In the genomic region with DNA sequence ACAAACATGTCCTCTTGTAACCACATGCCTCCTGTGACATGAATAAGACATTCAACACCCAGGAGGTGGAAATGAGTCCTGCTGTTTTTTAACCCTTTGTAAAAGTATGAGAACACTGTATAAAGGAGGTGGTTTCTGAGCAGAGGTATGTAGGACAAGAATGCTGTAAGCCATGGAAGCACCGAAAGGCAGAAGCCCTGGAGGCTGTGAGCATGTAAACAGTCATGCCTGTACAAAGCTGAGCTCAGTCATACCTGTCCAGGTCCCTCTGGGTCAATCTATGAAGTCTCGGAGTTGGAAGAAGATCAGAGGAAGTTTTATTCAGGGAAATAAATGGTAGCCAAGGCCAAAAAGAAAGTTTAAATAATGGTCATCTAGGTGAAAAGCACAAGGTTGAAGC, we compare ENCODE assay signal across 22 cellular contexts.
"Had no signal": no experiment of that assay in that cellular context is flagged by ENCODE, and none has a peak within 500 bp of the region (broad histone marks: within the 10 kb centered on the region; RNA-seq: fewer than 3 reads in every experiment).

No MANE protein-coding gene starts in this region.

- H3K9me3 Mint-ChIP-seq: activated B cell treated with CpG ODN at 0.5 μM for 24 hours; activated naive CD4-positive, alpha-beta T cell treated with anti-CD3 and anti-CD28 coated beads, Interleukin-2, amount 10 ng/mL, durations not matched to agents 7 days and 5 days; activated naive CD8-positive, alpha-beta T cell treated with anti-CD3 and anti-CD28 coated beads, Interleukin-2, amount 50 U/mL, for 24 hours; memory B cell; stimulated activated effector memory CD8-positive, alpha-beta T cell treated with anti-CD3 and anti-CD28 coated beads, Interleukin-12 subunit alpha, Interleukin-12 subunit beta, amount 100 ng/mL, for 72 hours; stimulated activated naive CD8-positive, alpha-beta T cell treated with anti-CD3 and anti-CD28 coated beads, Interleukin-15, amount 100 ng/mL, for 72 hours had no signal

- H3K27me3 Mint-ChIP-seq: activated B cell treated with CpG ODN at 0.5 μM for 24 hours; activated CD4-positive, alpha-beta T cell treated with anti-CD3 and anti-CD28 coated beads for 36 hours; activated naive CD8-positive, alpha-beta T cell treated with anti-CD3 and anti-CD28 coated beads, Interleukin-2, amount 50 U/mL, for 24 hours; memory B cell; stimulated activated naive CD8-positive, alpha-beta T cell treated with anti-CD3 and anti-CD28 coated beads, Interleukin-15, amount 100 ng/mL, for 72 hours; T-helper 17 cell had no signal

- H3K4me3 Mint-ChIP-seq: activated B cell treated with CpG ODN at 0.5 μM for 24 hours; activated CD4-positive, alpha-beta T cell treated with anti-CD3 and anti-CD28 coated beads for 36 hours; activated naive CD4-positive, alpha-beta T cell treated with anti-CD3 and anti-CD28 coated beads, Interleukin-2, amount 10 ng/mL, durations not matched to agents 7 days and 5 days; activated naive CD8-positive, alpha-beta T cell treated with anti-CD3 and anti-CD28 coated beads, Interleukin-2, amount 50 U/mL, for 24 hours; memory B cell; stimulated activated effector memory CD8-positive, alpha-beta T cell treated with anti-CD3 and anti-CD28 coated beads, Interleukin-12 subunit alpha, Interleukin-12 subunit beta, amount 100 ng/mL, for 72 hours; stimulated activated naive CD8-positive, alpha-beta T cell treated with anti-CD3 and anti-CD28 coated beads, Interleukin-15, amount 100 ng/mL, for 72 hours; T-helper 17 cell had no signal

- H3K36me3 ChIP-seq: esophagus muscularis mucosa, gastroesophageal sphincter, uterus had no signal

- H3K27ac Mint-ChIP-seq: activated CD4-positive, alpha-beta T cell treated with anti-CD3 and anti-CD28 coated beads for 36 hours; activated naive CD4-positive, alpha-beta T cell treated with anti-CD3 and anti-CD28 coated beads, Interleukin-2, amount 10 ng/mL, durations not matched to agents 7 days and 5 days; activated naive CD8-positive, alpha-beta T cell treated with anti-CD3 and anti-CD28 coated beads, Interleukin-2, amount 50 U/mL, for 24 hours; memory B cell; stimulated activated effector memory CD8-positive, alpha-beta T cell treated with anti-CD3 and anti-CD28 coated beads, Interleukin-12 subunit alpha, Interleukin-12 subunit beta, amount 100 ng/mL, for 72 hours; stimulated activated naive CD8-positive, alpha-beta T cell treated with anti-CD3 and anti-CD28 coated beads, Interleukin-15, amount 100 ng/mL, for 72 hours had no signal

- H3K27ac ChIP-seq: esophagus muscularis mucosa, gastroesophageal sphincter, uterus had no signal

- H3K4me1 ChIP-seq: uterus had no signal

- H3K4me3 ChIP-seq: esophagus muscularis mucosa, gastroesophageal sphincter, uterus had no signal

- H3K36me3 Mint-ChIP-seq: activated naive CD4-positive, alpha-beta T cell treated with anti-CD3 and anti-CD28 coated beads, Interleukin-2, amount 10 ng/mL, durations not matched to agents 7 days and 5 days; memory B cell; stimulated activated effector memory CD8-positive, alpha-beta T cell treated with anti-CD3 and anti-CD28 coated beads, Interleukin-12 subunit alpha, Interleukin-12 subunit beta, amount 100 ng/mL, for 72 hours had no signal

- H3K27me3 ChIP-seq: esophagus muscularis mucosa, gastroesophageal sphincter, uterus had no signal

- ATAC-seq: activated CD4-positive, alpha-beta T cell treated with anti-CD3 and anti-CD28 coated beads for 36 hours; activated naive CD8-positive, alpha-beta T cell treated with anti-CD3 and anti-CD28 coated beads, Interleukin-2, amount 50 U/mL, for 24 hours; gastroesophageal sphincter; left cardiac atrium; sciatic nerve; stimulated activated effector memory CD8-positive, alpha-beta T cell treated with anti-CD3 and anti-CD28 coated beads, Interleukin-12 subunit alpha, Interleukin-12 subunit beta, amount 100 ng/mL, for 72 hours; stimulated activated naive CD8-positive, alpha-beta T cell treated with anti-CD3 and anti-CD28 coated beads, Interleukin-15, amount 100 ng/mL, for 72 hours; T-helper 17 cell had no signal

- DNase-seq: activated B cell treated with CpG ODN at 0.5 μM for 24 hours; activated CD4-positive, alpha-beta T cell treated with anti-CD3 and anti-CD28 coated beads for 36 hours; activated CD4-positive, alpha-beta T cell treated with anti-CD3 and anti-CD28 coated beads, Interleukin-2, amount 50 U/mL, for 4 hours; activated effector memory CD4-positive, alpha-beta T cell treated with Interleukin-2 at 50 U/mL for 16 hours; activated naive CD4-positive, alpha-beta T cell treated with anti-CD3 and anti-CD28 coated beads, Interleukin-2, amount 10 ng/mL, durations not matched to agents 7 days and 5 days; activated naive CD8-positive, alpha-beta T cell treated with anti-CD3 and anti-CD28 coated beads, Interleukin-2, amount 50 U/mL, for 24 hours; activated T-cell treated with anti-CD3 and anti-CD28 coated beads, Interleukin-2, amount 50 U/mL, for 48 hours; dermis blood vessel endothelial cell; effector CD8-positive, alpha-beta T cell; head of caudate nucleus; left cardiac atrium; small intestine; stimulated activated CD4-positive, alpha-beta T cell treated with anti-CD3 and anti-CD28 coated beads, Interleukin-2, amount 100 ng/mL, for 24 hours; stimulated activated naive CD8-positive, alpha-beta T cell treated with anti-CD3 and anti-CD28 coated beads, Interleukin-15, amount 100 ng/mL, for 72 hours; T-helper 17 cell; trophoblast cell; uterus had no signal

- H3K9me3 ChIP-seq: esophagus muscularis mucosa, gastroesophageal sphincter, uterus had no signal
